Comparison of ENCODE assay signal across 8 cellular contexts in the genomic region with DNA sequence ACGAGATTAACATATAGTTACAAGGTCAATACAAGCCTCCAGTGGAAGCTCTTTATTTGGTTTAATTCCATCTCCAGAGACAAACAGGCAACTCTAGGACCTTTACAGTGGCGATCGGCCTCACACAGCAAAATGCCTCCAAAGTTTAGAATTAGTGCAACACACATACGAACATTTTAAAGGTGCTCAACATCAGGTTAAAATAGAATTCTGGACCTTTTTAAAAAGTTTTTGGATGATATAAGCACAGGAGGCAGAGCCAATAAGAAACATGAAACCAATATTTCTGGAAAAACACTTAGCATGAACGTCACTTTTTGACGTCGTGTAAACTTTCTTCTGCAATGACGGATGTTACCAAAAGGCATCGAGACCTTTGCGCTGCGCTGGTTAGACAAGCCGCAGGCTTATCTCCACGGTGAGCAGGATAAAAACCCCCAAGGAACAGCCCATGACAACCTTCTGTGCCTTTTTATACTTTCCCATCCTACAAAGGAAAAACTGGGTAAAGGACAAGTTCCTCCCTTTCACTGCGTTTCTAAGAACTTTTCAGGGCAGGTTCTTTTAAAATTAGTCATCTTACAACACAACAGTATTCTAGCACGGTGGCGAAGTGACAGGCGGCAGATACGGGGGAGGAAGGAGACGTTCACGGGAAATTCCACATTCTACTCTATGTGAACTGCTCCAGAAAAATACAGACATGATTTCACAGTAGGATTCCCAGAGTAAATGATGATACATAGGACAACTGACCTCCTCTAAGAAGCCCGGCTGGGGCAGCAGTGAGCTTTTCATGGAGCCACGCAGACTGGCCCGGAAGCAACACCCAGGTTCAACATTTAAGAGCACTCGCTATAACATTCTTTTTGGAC. TPM values are rescaled to one million over a fixed set of nuclear protein-coding genes. Genes with fewer than 3 reads are reported as not detected.
DNase-seq lines count a peak whose midpoint lies in the region; ATAC-seq and TF ChIP-seq lines count a peak whose summit lies in the region.

No MANE protein-coding gene starts in this region.

- TF ChIP-seq CTCF in adrenal gland (IDR thresholded peaks at IDR 0.05), result no peak

- ATAC-seq in GM18519 (IDR thresholded peaks at IDR 0.05; ENCODE audit: low FRiP score, unreplicated experiment), result no peak

- no peak for TF ChIP-seq POLR2A in adrenal gland (IDR thresholded peaks at IDR 0.05)

- peaks cover 70% of the 10 kb centered on the region for H3K4me1 ChIP-seq in CD8-positive, alpha-beta memory T cell (ENCODE audit: insufficient read depth, low read length)
- H3K4me1 ChIP-seq in adrenal gland (replicated peaks in 1 of 2) (peaks cover 16 to 42% of the 10 kb centered on the region in 2 donors), SJCRH30 (peaks cover 5% of the 10 kb centered on the region)

- POLR2A ChIA-PET in CD8-positive, alpha-beta memory T cell (lab: Charles Lee), result interaction anchor here (0.7 to 5.0 kb wide), 16 partner anchors 8 to 166 kb away, joined by 3 to 29 read pairs (median 5); a partner anchor contains a TSS

- peak overlapping the region; percentile 91 for H3K27ac ChIP-seq in CD8-positive, alpha-beta memory T cell (ENCODE audit: low read depth, low read length)
- H3K27ac ChIP-seq in layer of hippocampus (ENCODE audit: low read depth, low read length) (peak overlapping the region; percentile 75), adrenal gland (peak overlapping the region in 1 of 5 donors; percentile 53), SJCRH30 (no peak overlapping the region)

- H3K9me3 ChIP-seq in CD8-positive, alpha-beta memory T cell (ENCODE audit: low read length), result no peaks in the 10 kb centered on the region
- H3K9me3 ChIP-seq in adrenal gland (replicated peaks in 1 of 3) (no peaks in the 10 kb centered on the region), SJCRH30 (replicated peaks) (no peaks in the 10 kb centered on the region)

- H3K4me3 Mint-ChIP-seq in CD8-positive, alpha-beta memory T cell, result peak overlapping the region; percentile 83 to 96 (median 89)
- H3K4me3 Mint-ChIP-seq in stimulated activated naive CD8-positive, alpha-beta T cell treated with anti-CD3 and anti-CD28 coated beads, Interleukin-15, Interleukin-2, amounts not matched to agents 100 ng/mL and 50 ng/mL, for 24 hours, result peak overlapping the region; percentile 97

- peaks cover 4 to 35% (median 10%) of the 10 kb centered on the region in 3 donors for H3K36me3 Mint-ChIP-seq in CD8-positive, alpha-beta memory T cell
- peaks cover 70% of the 10 kb centered on the region for H3K36me3 Mint-ChIP-seq in stimulated activated naive CD8-positive, alpha-beta T cell treated with anti-CD3 and anti-CD28 coated beads, Interleukin-15, Interleukin-2, amounts not matched to agents 100 ng/mL and 50 ng/mL, for 24 hours (ENCODE audit: low read depth)

- peak overlapping the region; percentile 97 to 100 (median 100) for H3K27ac Mint-ChIP-seq in CD8-positive, alpha-beta memory T cell
- peak overlapping the region; percentile 100 for H3K27ac Mint-ChIP-seq in stimulated activated naive CD8-positive, alpha-beta T cell treated with anti-CD3 and anti-CD28 coated beads, Interleukin-15, Interleukin-2, amounts not matched to agents 100 ng/mL and 50 ng/mL, for 24 hours

- peaks cover 72 to 95% (median 84%) of the 10 kb centered on the region in 3 donors for H3K4me1 Mint-ChIP-seq in CD8-positive, alpha-beta memory T cell
- peaks cover 87% of the 10 kb centered on the region for H3K4me1 Mint-ChIP-seq in stimulated activated naive CD8-positive, alpha-beta T cell treated with anti-CD3 and anti-CD28 coated beads, Interleukin-15, Interleukin-2, amounts not matched to agents 100 ng/mL and 50 ng/mL, for 24 hours (ENCODE audit: low read depth)

- CTCF ChIA-PET in CD8-positive, alpha-beta memory T cell (lab: Charles Lee), result interaction anchor here (0.7 to 5.9 kb wide), 21 partner anchors 10 to 356 kb away, joined by 3 to 36 read pairs (median 5); a partner anchor contains a TSS

- intact Hi-C loops in adrenal gland (cut with DNase I), result loop anchor here (5.0 to 10.0 kb wide), 4 partner anchors 155 to 350 kb away; a partner anchor contains a TSS

- no peaks in the 10 kb centered on the region for H3K27me3 ChIP-seq in CD8-positive, alpha-beta memory T cell (ENCODE audit: insufficient read depth, low read length, poor library complexity, severe bottlenecking)
- H3K27me3 ChIP-seq in layer of hippocampus (ENCODE audit: control insufficient read depth, insufficient read depth, low read length) (no peaks in the 10 kb centered on the region), adrenal gland (no peaks in the 10 kb centered on the region), SJCRH30 (no peaks in the 10 kb centered on the region)

- H3K27me3 Mint-ChIP-seq in CD8-positive, alpha-beta memory T cell, result peaks cover 0 to 18% of the 10 kb centered on the region in 2 donors
- H3K27me3 Mint-ChIP-seq in stimulated activated naive CD8-positive, alpha-beta T cell treated with anti-CD3 and anti-CD28 coated beads, Interleukin-15, Interleukin-2, amounts not matched to agents 100 ng/mL and 50 ng/mL, for 24 hours, result peaks cover 3% of the 10 kb centered on the region

- peaks cover 2% of the 10 kb centered on the region for H3K36me3 ChIP-seq in CD8-positive, alpha-beta memory T cell (ENCODE audit: insufficient read depth, low read length)
- H3K36me3 ChIP-seq in adrenal gland (replicated peaks in 1 of 2) (no peaks in the 10 kb centered on the region), SJCRH30 (no peaks in the 10 kb centered on the region; the same call in 1 of the 2 replicates)

- peak; percentile 56 to 90 (median 85) for DNase-seq in CD8-positive, alpha-beta memory T cell
- DNase-seq in NCI-H460 (ENCODE audit: extremely low read depth, low read depth) (peak; percentile 46), adrenal gland (no peak), SJCRH30 (no peak)
- DNase-seq in activated effector memory CD4-positive, alpha-beta T cell treated with Interleukin-2 at 50 U/mL for 16 hours, result peak; percentile 44

- H3K9me3 Mint-ChIP-seq in CD8-positive, alpha-beta memory T cell, result no peaks in the 10 kb centered on the region
- H3K9me3 Mint-ChIP-seq in stimulated activated naive CD8-positive, alpha-beta T cell treated with anti-CD3 and anti-CD28 coated beads, Interleukin-15, Interleukin-2, amounts not matched to agents 100 ng/mL and 50 ng/mL, for 24 hours, result no peaks in the 10 kb centered on the region

- peak overlapping the region; percentile 73 for H3K4me3 ChIP-seq in CD8-positive, alpha-beta memory T cell (ENCODE audit: low read length)
- H3K4me3 ChIP-seq in adrenal gland, result no peak overlapping the region
- no peak overlapping the region for H3K4me3 ChIP-seq in SJCRH30

- 59 to 69% (median 63%) methylated on average over 24 of the region's 24 CpGs for WGBS in adrenal gland, 4 donors

RNA-seq across cellular contexts. Expression of a gene that starts 52.2 kb away (rescaled TPM):
- 10 to 100 TPM; 50.2 to 50.8 TPM for total RNA-seq in CD8-positive, alpha-beta memory T cell
- 50.3 TPM for polyA plus RNA-seq in CD8-positive, alpha-beta memory T cell
- 7.2 and 8.0 TPM in 2 replicates for total RNA-seq in NCI-H460 (2014; rRNA removed; shearing (Covaris generic))
- 23.1 and 33.0 TPM in 2 replicates for polyA plus RNA-seq in NCI-H460 (2014; cell fraction: nucleus; rRNA removed)
- total RNA-seq in adrenal gland, result 10 to 100 TPM; 17.7 to 50.1 (median 34.5) TPM
- polyA plus RNA-seq in adrenal gland, result 10 to 100 TPM; 14.0 to 73.4 (median 69.5) TPM
- 15.1 and 17.0 TPM in 2 replicates for total RNA-seq in SJCRH30 (2014; rRNA removed; shearing (Covaris generic))

RNA-seq across cellular contexts. Expression of a gene that starts 52.4 kb away (rescaled TPM):
- total RNA-seq in CD8-positive, alpha-beta memory T cell, result 10 to 100 TPM; 71.4 to 76.4 TPM
- polyA plus RNA-seq in CD8-positive, alpha-beta memory T cell, result 249 TPM
- total RNA-seq in NCI-H460 (2014; rRNA removed; shearing (Covaris generic)), result 53.7 and 55.6 TPM in 2 replicates
- 33.4 and 42.2 TPM in 2 replicates for polyA plus RNA-seq in NCI-H460 (2014; cell fraction: nucleus; rRNA removed)
- total RNA-seq in adrenal gland, result 10 to 100 TPM; 36.2 to 89.5 (median 41.5) TPM
- 100 to 1,000 TPM in 1 of 3 donors, 10 to 100 TPM in 2; 35.6 to 116 (median 50.8) TPM for polyA plus RNA-seq in adrenal gland
- 74.1 and 76.0 TPM in 2 replicates for total RNA-seq in SJCRH30 (2014; rRNA removed; shearing (Covaris generic))

Comparison
In these comparisons a context has a peak if more than half of its experiments do, and no peak if none do; other contexts are left out.
1. DNase-seq: peak in CD8-positive, alpha-beta memory T cell (5 of 5), NCI-H460 (single experiment) and activated effector memory CD4-positive, alpha-beta T cell treated with Interleukin-2 at 50 U/mL for 16 hours (single experiment); none in adrenal gland (0 of 7) and SJCRH30 (0 of 2).